Comparison of ENCODE assay signal across 15 cellular contexts in the genomic region with DNA sequence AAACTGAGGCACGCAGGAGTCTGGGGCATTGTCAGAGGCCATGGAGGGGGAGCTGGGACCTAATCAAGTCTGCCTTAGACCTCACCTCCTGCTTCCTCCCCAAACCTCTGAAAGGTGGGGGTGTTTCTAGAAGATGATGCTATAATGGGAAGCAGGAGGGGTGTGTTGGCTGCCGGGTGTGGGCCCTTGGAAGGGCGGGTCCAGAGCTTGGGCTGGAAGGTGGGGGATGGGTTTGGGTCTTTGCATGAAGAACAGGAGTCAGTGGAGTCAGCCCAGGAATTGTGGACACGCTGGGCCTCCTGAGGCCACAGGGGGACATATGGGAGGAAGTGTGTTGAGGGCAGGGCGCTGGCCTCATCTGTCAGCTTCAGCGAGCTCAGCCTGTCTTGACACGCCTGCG.
A peak's percentile ranks its signal among the peaks of the same experiment; 100 is the strongest.
DNase-seq lines count a peak whose midpoint lies in the region; ATAC-seq and TF ChIP-seq lines count a peak whose summit lies in the region.
"Had no signal": no experiment of that assay in that cellular context is flagged by ENCODE, and none has a peak within 500 bp of the region (broad histone marks: within the 10 kb centered on the region; RNA-seq: fewer than 3 reads in every experiment).

No MANE protein-coding gene starts in this region.

- H3K36me3 Mint-ChIP-seq in brain, result no peaks in the 10 kb centered on the region
- no peaks in the 10 kb centered on the region for H3K36me3 Mint-ChIP-seq in activated CD4-positive, alpha-beta T cell treated with anti-CD3 and anti-CD28 coated beads, Interleukin-2, amount 10 ng/mL, durations not matched to agents 24 days and 14 days (ENCODE audit: low read depth)
- H3K36me3 Mint-ChIP-seq: CD14-positive monocyte; CD8-positive, alpha-beta T cell; IgD-negative memory B cell had no signal

- intact Hi-C loops in IMR-90 (cut with micrococcal nuclease), result loop anchor here (10.0 kb wide), 1 partner anchor 635 kb away; no protein-coding TSS in a partner anchor
- intact Hi-C loops in activated CD4-positive, alpha-beta T cell treated with anti-CD3 and anti-CD28 coated beads, Interleukin-2, amount 10 ng/mL, durations not matched to agents 24 days and 14 days (cut with micrococcal nuclease), result no loop called here

- peaks cover 0 to 72% (median 0%) of the 10 kb centered on the region in 11 experiments; a peak in 7 of 22 replicates for H3K27me3 ChIP-seq in BLaER1 treated with 17β-estradiol and CSF1 and Interleukin-3, amounts not matched to agents 10 nM and 100 nM
- no peaks in the 10 kb centered on the region for H3K27me3 ChIP-seq in IMR-90 (ENCODE audit: control insufficient read depth, insufficient read depth, low read length)
- H3K27me3 ChIP-seq in neuronal stem cell (ENCODE audit: control insufficient read depth in 3 of 3, insufficient read depth in 3 of 3, low read depth in 1 of 3, low read length in 3 of 3), result peaks cover 0 to 49% (median 0%) of the 10 kb centered on the region in 3 experiments

- peaks cover 0 to 46% (median 23%) of the 10 kb centered on the region in 11 experiments; a peak in 8 of 22 replicates for H3K36me3 ChIP-seq in BLaER1 treated with 17β-estradiol and CSF1 and Interleukin-3, amounts not matched to agents 10 nM and 100 nM
- H3K36me3 ChIP-seq in IMR-90 (ENCODE audit: control insufficient read depth, insufficient read depth, low read length) (peaks cover 81% of the 10 kb centered on the region), neuronal stem cell (replicated peaks in 1 of 2; ENCODE audit: control insufficient read depth in 2 of 2, insufficient read depth in 2 of 2, low read length in 2 of 2) (no peaks in the 10 kb centered on the region)

- no peak overlapping the region for H3K18ac ChIP-seq in IMR-90 (ENCODE audit: low read depth, low read length)
- no peak overlapping the region for H3K18ac ChIP-seq in neuronal stem cell (ENCODE audit: low read length)

- H3K9me3 Mint-ChIP-seq in brain, result no peaks in the 10 kb centered on the region
- H3K9me3 Mint-ChIP-seq in activated CD4-positive, alpha-beta T cell treated with anti-CD3 and anti-CD28 coated beads, Interleukin-2, amount 10 ng/mL, durations not matched to agents 24 days and 14 days, result no peaks in the 10 kb centered on the region
- H3K9me3 Mint-ChIP-seq: CD14-positive monocyte; CD8-positive, alpha-beta T cell; IgD-negative memory B cell had no signal

- no peak overlapping the region for H3K4me3 ChIP-seq in BLaER1 treated with 17β-estradiol and CSF1 and Interleukin-3, amounts not matched to agents 10 nM and 100 nM
- H3K4me3 ChIP-seq in IMR-90 (ENCODE audit: insufficient read depth, low read depth, low read length), result no peak overlapping the region
- H3K4me3 ChIP-seq in neuronal stem cell (ENCODE audit: low read length in 2 of 2), result no peak overlapping the region

- no peak overlapping the region; a peak in 1 of 22 replicates for H3K9ac ChIP-seq in BLaER1 treated with 17β-estradiol and CSF1 and Interleukin-3, amounts not matched to agents 10 nM and 100 nM
- H3K9ac ChIP-seq in IMR-90 (ENCODE audit: low read depth, low read length) (no peak overlapping the region), neuronal stem cell (ENCODE audit: low read depth, low read length, poor library complexity) (no peak overlapping the region)

- dilution Hi-C loops in IMR-90 (cut with HindIII; ENCODE audit: low sequenced_read_pairs, unreplicated experiment), result no loop called here

- H3K27me3 Mint-ChIP-seq in brain, result no peaks in the 10 kb centered on the region
- no peaks in the 10 kb centered on the region for H3K27me3 Mint-ChIP-seq in activated CD4-positive, alpha-beta T cell treated with anti-CD3 and anti-CD28 coated beads, Interleukin-2, amount 10 ng/mL, durations not matched to agents 24 days and 14 days
- H3K27me3 Mint-ChIP-seq: B cell had no signal

- H3K27ac Mint-ChIP-seq in brain, result peak overlapping the region in 3 of 5 experiments; percentile 27 to 71 (median 62)
- H3K27ac Mint-ChIP-seq in activated CD4-positive, alpha-beta T cell treated with anti-CD3 and anti-CD28 coated beads, Interleukin-2, amount 10 ng/mL, durations not matched to agents 24 days and 14 days, result no peak overlapping the region
- H3K27ac Mint-ChIP-seq: B cell; CD14-positive monocyte; CD8-positive, alpha-beta T cell; IgD-negative memory B cell had no signal

- H3K4ac ChIP-seq in IMR-90 (ENCODE audit: low read depth, low read length) (no peak overlapping the region), neuronal stem cell (ENCODE audit: low read length) (no peak overlapping the region)

- peaks cover 27% of the 10 kb centered on the region for H3K9me1 ChIP-seq in IMR-90 (ENCODE audit: insufficient read depth, low read length)

- H4K5ac ChIP-seq in IMR-90 (ENCODE audit: low read depth, low read length), result no peak overlapping the region

- H2BK15ac ChIP-seq in IMR-90 (ENCODE audit: low read depth, low read length) (no peak overlapping the region), neuronal stem cell (ENCODE audit: low read length) (no peak overlapping the region)

- no peak overlapping the region for H2BK20ac ChIP-seq in IMR-90 (ENCODE audit: low read depth, low read length)

- peak overlapping the region; percentile 25 for H2AK9ac ChIP-seq in IMR-90 (replicated peaks; ENCODE audit: low read depth, low read length, poor library complexity)

- no peak for ATAC-seq in IMR-90 (ENCODE audit: low read depth)
- no peak for ATAC-seq in GM19467 (IDR thresholded peaks at IDR 0.05; ENCODE audit: unreplicated experiment)
- no peak for ATAC-seq in GM18511 (IDR thresholded peaks at IDR 0.05; ENCODE audit: unreplicated experiment)
- ATAC-seq: CD8-positive, alpha-beta T cell had no signal

- H3K56ac ChIP-seq in IMR-90 (ENCODE audit: extremely low read depth, insufficient read depth, low read length), result no peak overlapping the region

- DNase-seq in IMR-90, result no peak
- DNase-seq in neuronal stem cell (ENCODE audit: low spot score), result no peak
- DNase-seq in NCI-H2171 (lab: John Stamatoyannopoulos, UW), result no peak
- no peak for DNase-seq in activated CD4-positive, alpha-beta T cell treated with anti-CD3 and anti-CD28 coated beads, Interleukin-2, amount 10 ng/mL, durations not matched to agents 24 days and 14 days
- DNase-seq: CD8-positive, alpha-beta T cell; COR-L47; EL; HCEC 1CT had no signal

- H3K27ac ChIP-seq in BLaER1 treated with 17β-estradiol and CSF1 and Interleukin-3, amounts not matched to agents 10 nM and 100 nM, result no peak overlapping the region
- H3K27ac ChIP-seq in IMR-90 (ENCODE audit: insufficient read depth, low read length), result no peak overlapping the region
- H3K27ac ChIP-seq in neuronal stem cell (replicated peaks; ENCODE audit: low read length), result no peak overlapping the region

- H3K4me2 ChIP-seq in BLaER1 treated with 17β-estradiol and CSF1 and Interleukin-3, amounts not matched to agents 10 nM and 100 nM, result peak overlapping the region in 9 of 11 experiments; percentile 4 to 98 (median 78); a peak in 16 of 22 replicates
- H3K4me2 ChIP-seq in IMR-90 (ENCODE audit: low read depth, low read length) (no peak overlapping the region), neuronal stem cell (ENCODE audit: insufficient read depth, low read length, poor library complexity, severe bottlenecking) (no peak overlapping the region)

- H2BK5ac ChIP-seq in IMR-90 (ENCODE audit: low read depth, low read length, poor library complexity, severe bottlenecking) (no peak overlapping the region), neuronal stem cell (ENCODE audit: low read length) (no peak overlapping the region)

- peaks cover 54% of the 10 kb centered on the region for H3K4me1 Mint-ChIP-seq in brain
- H3K4me1 Mint-ChIP-seq in activated CD4-positive, alpha-beta T cell treated with anti-CD3 and anti-CD28 coated beads, Interleukin-2, amount 10 ng/mL, durations not matched to agents 24 days and 14 days, result no peaks in the 10 kb centered on the region
- H3K4me1 Mint-ChIP-seq: B cell, CD14-positive monocyte, IgD-negative memory B cell had no signal

- H3K4me1 ChIP-seq in BLaER1 treated with 17β-estradiol and CSF1 and Interleukin-3, amounts not matched to agents 10 nM and 100 nM, result peaks cover 13 to 93% (median 77%) of the 10 kb centered on the region in 10 experiments
- H3K4me1 ChIP-seq in IMR-90 (ENCODE audit: control insufficient read depth, insufficient read depth, low read length) (peaks cover 34% of the 10 kb centered on the region), neuronal stem cell (ENCODE audit: control insufficient read depth in 2 of 2, insufficient read depth in 1 of 2, low read depth in 1 of 2, low read length in 2 of 2) (peaks cover 0 to 8% of the 10 kb centered on the region in 2 donors)

- H3K4me3 Mint-ChIP-seq in brain, result no peak overlapping the region
- H3K4me3 Mint-ChIP-seq in activated CD4-positive, alpha-beta T cell treated with anti-CD3 and anti-CD28 coated beads, Interleukin-2, amount 10 ng/mL, durations not matched to agents 24 days and 14 days, result no peak overlapping the region
- H3K4me3 Mint-ChIP-seq: B cell; CD14-positive monocyte; CD8-positive, alpha-beta T cell; IgD-negative memory B cell had no signal

- no peak for TF ChIP-seq POLR2A in IMR-90 (IDR thresholded peaks at IDR 0.05; ENCODE audit: low read depth, low read length)

- H4K8ac ChIP-seq in IMR-90 (ENCODE audit: low read depth in 2 of 2, low read length in 2 of 2), result no peak overlapping the region
- H4K8ac ChIP-seq in neuronal stem cell (ENCODE audit: low read depth, low read length), result no peak overlapping the region

- no TSS peak for BruUV-seq in IMR-90 (replicated peaks; lab: Mats Ljungman, UMichigan)

- peaks cover 24 to 64% of the 10 kb centered on the region in 2 experiments for H3K79me1 ChIP-seq in IMR-90 (ENCODE audit: low read depth in 1 of 2, low read length in 2 of 2)
- no peaks in the 10 kb centered on the region for H3K79me1 ChIP-seq in neuronal stem cell (ENCODE audit: low read depth, low read length)

- peaks cover 0 to 85% (median 47%) of the 10 kb centered on the region in 11 experiments; a peak in 15 of 22 replicates for H4K20me1 ChIP-seq in BLaER1 treated with 17β-estradiol and CSF1 and Interleukin-3, amounts not matched to agents 10 nM and 100 nM
- peaks cover 36% of the 10 kb centered on the region for H4K20me1 ChIP-seq in IMR-90 (ENCODE audit: insufficient read depth, low read length)

- in situ Hi-C loops in IMR-90 (cut with MboI; ENCODE audit: low sequenced_read_pairs), result no loop called here

- H2AFZ ChIP-seq in IMR-90 (replicated peaks; ENCODE audit: low read length, poor library complexity) (no peak overlapping the region), neuronal stem cell (ENCODE audit: low read length) (no peak overlapping the region)

- no peak overlapping the region for H4K91ac ChIP-seq in IMR-90 (ENCODE audit: insufficient read depth, low read depth, low read length)
- H4K91ac ChIP-seq in neuronal stem cell (ENCODE audit: low read depth, low read length, poor library complexity), result no peak overlapping the region

- no peak overlapping the region for H2BK120ac ChIP-seq in IMR-90 (ENCODE audit: low read depth, low read length)
- H2BK120ac ChIP-seq in neuronal stem cell (ENCODE audit: low read depth, low read length), result no peak overlapping the region

- 100% methylated on average over 1 of the region's 8 CpGs; no CpG with 5 or more reads in 1 of the 2 experiments for WGBS in IMR-90 (ENCODE audit: extremely low coverage in 2 of 2, insufficient read length in 1 of 2), 2 experiments
- WGBS in neuronal stem cell (ENCODE audit: extremely low coverage in 2 of 2, insufficient read length in 2 of 2, insufficient replicate concordance in 1 of 2), 2 donors, result no CpG with 5 or more reads among the region's 8 CpGs

- no peak for TF ChIP-seq CTCF in IMR-90 (conservative IDR thresholded peaks at IDR 0.05; ENCODE audit: low read depth, low read length)
- no peak for TF ChIP-seq CTCF in brain (conservative IDR thresholded peaks at IDR 0.05)

- POLR2A ChIA-PET in IMR-90 (lab: Charles Lee; ENCODE audit: unreplicated experiment), result no interaction called here

- no peak overlapping the region for H2BK12ac ChIP-seq in neuronal stem cell (ENCODE audit: low read length)

- H3K23ac ChIP-seq in IMR-90 (ENCODE audit: low read depth, low read length) (no peak overlapping the region), neuronal stem cell (ENCODE audit: low read depth, low read length, poor library complexity) (no peak overlapping the region)

- TF ChIP-seq RAD21 in IMR-90 (IDR thresholded peaks at IDR 0.05; ENCODE audit: low read length), result no peak

- no peaks in the 10 kb centered on the region for H3K9me3 ChIP-seq in BLaER1 treated with 17β-estradiol and CSF1 and Interleukin-3, amounts not matched to agents 10 nM and 100 nM (replicated peaks in 1 of 11)
- H3K9me3 ChIP-seq in IMR-90 (ENCODE audit: control insufficient read depth, insufficient read depth, low read length) (no peaks in the 10 kb centered on the region), neuronal stem cell (replicated peaks in 1 of 2; ENCODE audit: control insufficient read depth in 2 of 2, insufficient read depth in 1 of 2, low read depth in 1 of 2, low read length in 2 of 2) (no peaks in the 10 kb centered on the region)

- CTCF ChIA-PET in IMR-90 (lab: Yijun Ruan, JAX), result no interaction called here

- no peak overlapping the region for H3K14ac ChIP-seq in IMR-90 (replicated peaks; ENCODE audit: low read depth, low read length)
- H3K14ac ChIP-seq in neuronal stem cell (ENCODE audit: low read length), result no peak overlapping the region

- no peak overlapping the region for H2AK5ac ChIP-seq in IMR-90 (ENCODE audit: low read depth, low read length)
- peak overlapping the region; percentile 29 for H2AK5ac ChIP-seq in neuronal stem cell (ENCODE audit: low read depth, low read length)

Comparison
In these comparisons a context has a peak if more than half of its experiments do, and no peak if none do; other contexts are left out.
1. H3K4me2 ChIP-seq: peak in BLaER1 treated with 17β-estradiol and CSF1 and Interleukin-3, amounts not matched to agents 10 nM and 100 nM (9 of 11); none in IMR-90 (single experiment) and neuronal stem cell (single experiment).